8 cellular contexts compared by ENCODE assay signal in the genomic region with DNA sequence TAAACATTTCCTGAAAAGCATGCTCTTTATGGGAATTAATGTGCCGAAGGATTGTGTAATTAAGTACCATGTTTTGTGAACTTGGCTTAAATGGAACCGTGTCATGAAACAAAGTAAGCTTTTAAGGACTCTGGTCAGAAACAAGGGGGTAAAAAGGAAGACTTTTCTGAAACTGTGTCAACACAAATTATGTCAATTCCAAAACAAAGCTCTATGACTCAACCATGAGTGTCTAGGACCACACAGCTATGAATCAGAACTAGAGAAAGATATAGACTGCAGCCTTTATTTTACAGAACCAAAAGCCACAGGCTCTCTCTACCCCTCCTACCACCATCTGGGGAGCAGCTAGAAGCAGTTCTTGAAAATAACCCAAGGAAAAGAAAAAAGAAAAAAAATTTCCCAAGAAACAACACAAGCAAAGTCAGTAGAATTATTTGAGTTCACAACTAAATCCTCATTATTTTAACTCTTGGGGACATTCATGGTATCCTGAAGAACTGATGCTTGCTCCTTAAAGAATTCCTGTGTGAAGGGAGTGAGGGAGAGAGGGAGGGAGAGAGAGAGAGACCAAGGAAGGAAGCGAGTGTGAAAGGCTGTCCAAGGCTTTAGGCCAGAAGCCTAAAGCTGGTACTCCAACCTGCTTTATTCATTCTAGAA.
DNase-seq lines count a peak whose midpoint lies in the region; ATAC-seq and TF ChIP-seq lines count a peak whose summit lies in the region.

No MANE protein-coding gene starts in this region.

- peaks cover 13 to 48% of the 10 kb centered on the region in 2 experiments for H3K4me1 ChIP-seq in SK-N-SH (ENCODE audit: control insufficient read depth in 1 of 2, insufficient read depth in 2 of 2, low read depth in 1 of 2, low read length in 1 of 2)
- H3K4me1 ChIP-seq in duodenal mucosa (ENCODE audit: control insufficient read depth in 1 of 2, insufficient read depth in 2 of 2, low read length in 2 of 2) = peaks cover 0 to 4% of the 10 kb centered on the region in 2 donors
- H3K4me1 ChIP-seq in uterus = peaks cover 10 to 15% of the 10 kb centered on the region in 2 donors

- peaks cover 64% of the 10 kb centered on the region for H3F3A ChIP-seq in SK-N-SH (replicated peaks; ENCODE audit: insufficient read depth)

- no peaks in the 10 kb centered on the region for H3K9me2 ChIP-seq in SK-N-SH

- H3K4me3 ChIP-seq in SK-N-SH (ENCODE audit: low read depth in 2 of 2, low read length in 1 of 2) = no peak overlapping the region; a peak in 1 of 4 replicates
- H3K4me3 ChIP-seq in duodenal mucosa (ENCODE audit: low read depth in 1 of 2, low read length in 2 of 2) = no peak overlapping the region
- no peak overlapping the region for H3K4me3 ChIP-seq in uterus

- H3K27ac ChIP-seq in SK-N-SH (ENCODE audit: low read depth in 2 of 2, low read length in 1 of 2) (peak overlapping the region; percentile 74 to 97), duodenal mucosa (ENCODE audit: low read depth, low read length) (peak overlapping the region; percentile 53), uterus (peak overlapping the region; percentile 72 to 77)

- POLR2A ChIA-PET in SK-N-SH (lab: Yijun Ruan, JAX) = interaction anchor here (0.9 kb wide), 1 partner anchor 109 kb away, joined by 3 read pairs; no protein-coding TSS in a partner anchor

- H2AFZ ChIP-seq in SK-N-SH (ENCODE audit: low read depth) = no peak overlapping the region; the same call in 1 of the 2 replicates

- no peaks in the 10 kb centered on the region for H4K20me1 ChIP-seq in SK-N-SH (ENCODE audit: insufficient read depth)

- CTCF ChIA-PET in SK-N-SH (lab: Yijun Ruan, JAX) = interaction anchor here (0.6 to 16.3 kb wide), 15 partner anchors 8 to 346 kb away, joined by 3 to 546 read pairs (median 11); partner anchors contain the start of gene ZMYND8

- H3K4me2 ChIP-seq in SK-N-SH = peak overlapping the region; percentile 65

- intact Hi-C loops in uterus (cut with DNase I; ENCODE audit: low total_unique reads) = loop anchor here (5.0 kb wide), 1 partner anchor 108 kb away; no protein-coding TSS in a partner anchor

- no peak for TF ChIP-seq RAD21 in SK-N-SH (IDR thresholded peaks at IDR 0.05; ENCODE audit: low read length)

- DNase-seq in stimulated activated CD4-positive, alpha-beta T cell treated with anti-CD3 and anti-CD28 coated beads, Interleukin-12 subunit alpha, Interleukin-12 subunit beta, amount 100 ng/mL, for 48 hours (ENCODE audit: low read depth in 2 of 3, low spot score in 1 of 3) = peak; percentile 7 to 40 (median 19)
- DNase-seq in stimulated activated CD4-positive, alpha-beta T cell treated with anti-CD3 and anti-CD28 coated beads, Interleukin-12 subunit alpha, Interleukin-12 subunit beta, amount 100 ng/mL, for 4 hours = no peak
- DNase-seq in SK-N-SH (no peak), myocyte (ENCODE audit: low read depth) (peak; percentile 65), uterus (no peak)

- peaks cover 62% of the 10 kb centered on the region for H3K79me2 ChIP-seq in SK-N-SH (ENCODE audit: insufficient read depth)

- TF ChIP-seq EP300 in SK-N-SH (IDR thresholded peaks at IDR 0.05; ENCODE audit: borderline replicate concordance in 1 of 2, low read depth in 1 of 2, low read length in 1 of 2) = peak in 1 of 2 experiments; percentile 81; a peak in 1 of 4 replicates

- TF ChIP-seq CTCF in SK-N-SH (IDR thresholded peaks at IDR 0.05) = no peak
- TF ChIP-seq CTCF in uterus (IDR thresholded peaks at IDR 0.05) = no peak

- peaks cover 6 to 45% of the 10 kb centered on the region in 2 experiments for H3K36me3 ChIP-seq in SK-N-SH (replicated peaks in 1 of 2; ENCODE audit: control insufficient read depth in 1 of 2, insufficient read depth in 2 of 2, low read length in 1 of 2)
- H3K36me3 ChIP-seq in duodenal mucosa (ENCODE audit: control insufficient read depth in 1 of 2, insufficient read depth in 2 of 2, low read length in 2 of 2) = peaks cover 18 to 42% of the 10 kb centered on the region in 2 donors
- H3K36me3 ChIP-seq in uterus = no peaks in the 10 kb centered on the region

- H3K9me3 ChIP-seq in SK-N-SH (no peaks in the 10 kb centered on the region), duodenal mucosa (ENCODE audit: control insufficient read depth in 1 of 2, low read length in 2 of 2) (no peaks in the 10 kb centered on the region), uterus (no peaks in the 10 kb centered on the region)

- H3K27me3 ChIP-seq in SK-N-SH (ENCODE audit: insufficient read depth) (no peaks in the 10 kb centered on the region), duodenal mucosa (ENCODE audit: control insufficient read depth in 1 of 2, insufficient read depth in 2 of 2, low read length in 2 of 2) (no peaks in the 10 kb centered on the region), uterus (no peaks in the 10 kb centered on the region)

- H3K9ac ChIP-seq in SK-N-SH (peak overlapping the region; percentile 72), duodenal mucosa (ENCODE audit: low read depth in 1 of 2, low read length in 2 of 2) (no peak overlapping the region)

- 12% methylated on average over 3 of the region's 3 CpGs for WGBS in SK-N-SH (ENCODE audit: low lambda C conversion rate)

- TF ChIP-seq POLR2A in uterus (IDR thresholded peaks at IDR 0.05) = no peak

- ATAC-seq in HG03066 (IDR thresholded peaks at IDR 0.05; ENCODE audit: low read depth, unreplicated experiment) = peak; percentile 83
- ATAC-seq in GM21526 (IDR thresholded peaks at IDR 0.05; ENCODE audit: low FRiP score, unreplicated experiment) = no peak

TF ChIP-seq in SK-N-SH, 30 proteins besides CTCF, POLR2A, EP300 and RAD21:
- TF ChIP-seq RXRA (IDR thresholded peaks at IDR 0.05; ENCODE audit: borderline replicate concordance, low read depth) = peak; percentile 62; the same call in 1 of the 2 replicates
- peak; percentile 87 for TF ChIP-seq TCF12 (IDR thresholded peaks at IDR 0.05)
- peak; percentile 17; the same call in 1 of the 2 replicates for TF ChIP-seq YY1 (IDR thresholded peaks at IDR 0.05; ENCODE audit: low read depth)
- TF ChIP-seq PBX3 (IDR thresholded peaks at IDR 0.05) = peak; percentile 91
- 0 out of 2 replicates have a peak, but pooled peaks have one; percentile 37 for TF ChIP-seq SIN3A (IDR thresholded peaks at IDR 0.05; ENCODE audit: borderline replicate concordance, low read depth, low read length)
- peak; percentile 72 for TF ChIP-seq MEF2A (IDR thresholded peaks at IDR 0.05; ENCODE audit: borderline replicate concordance, low read depth)
- peak; percentile 98 for TF ChIP-seq FOSL2 (IDR thresholded peaks at IDR 0.05; ENCODE audit: borderline replicate concordance, low read depth)
- TF ChIP-seq MXI1 (IDR thresholded peaks at IDR 0.05; ENCODE audit: low read depth, low read length) = no peak
- TF ChIP-seq ELF1 (IDR thresholded peaks at IDR 0.05) = no peak
- TF ChIP-seq CHD2 (IDR thresholded peaks at IDR 0.05; ENCODE audit: low read length, partially characterized antibody) = no peak
- TF ChIP-seq FOXM1 (IDR thresholded peaks at IDR 0.05; ENCODE audit: low read depth) = no peak
- peak; percentile 92 for TF ChIP-seq JUND (IDR thresholded peaks at IDR 0.05)
- peak; percentile 38; the same call in 1 of the 2 replicates for TF ChIP-seq MAX (IDR thresholded peaks at IDR 0.05; ENCODE audit: low read depth)
- peak; percentile 68 for TF ChIP-seq NFIC (IDR thresholded peaks at IDR 0.05; ENCODE audit: borderline replicate concordance)
- TF ChIP-seq ZBTB33 (IDR thresholded peaks at IDR 0.05; ENCODE audit: borderline replicate concordance, low read depth) = peak; percentile 40; the same call in 1 of the 2 replicates
- no peak for TF ChIP-seq GABPA (IDR thresholded peaks at IDR 0.05; ENCODE audit: low read depth)
- no peak for TF ChIP-seq RFX5 (IDR thresholded peaks at IDR 0.05; ENCODE audit: low read length)
- peak; percentile 80; the same call in 1 of the 2 replicates for TF ChIP-seq POLR2AphosphoS5 (IDR thresholded peaks at IDR 0.05; ENCODE audit: low read depth, low read length)
- TF ChIP-seq NRF1 (IDR thresholded peaks at IDR 0.05; ENCODE audit: low read depth, low read length) = no peak
TF ChIP-seq in SK-N-SH: peak in this region for 12.

Comparison
In these comparisons a context has a peak if more than half of its experiments do, and no peak if none do; other contexts are left out.
1. DNase-seq: peak in stimulated activated CD4-positive, alpha-beta T cell treated with anti-CD3 and anti-CD28 coated beads, Interleukin-12 subunit alpha, Interleukin-12 subunit beta, amount 100 ng/mL, for 48 hours (3 of 3) and myocyte (single experiment); none in stimulated activated CD4-positive, alpha-beta T cell treated with anti-CD3 and anti-CD28 coated beads, Interleukin-12 subunit alpha, Interleukin-12 subunit beta, amount 100 ng/mL, for 4 hours (single experiment), SK-N-SH (single experiment) and uterus (0 of 2).
2. Peak in every context shown above with its lines, with median percentiles within 50 percentile points of each other: H3K27ac ChIP-seq.